Comparison of ENCODE assay signal across 8 cellular contexts in the genomic region with DNA sequence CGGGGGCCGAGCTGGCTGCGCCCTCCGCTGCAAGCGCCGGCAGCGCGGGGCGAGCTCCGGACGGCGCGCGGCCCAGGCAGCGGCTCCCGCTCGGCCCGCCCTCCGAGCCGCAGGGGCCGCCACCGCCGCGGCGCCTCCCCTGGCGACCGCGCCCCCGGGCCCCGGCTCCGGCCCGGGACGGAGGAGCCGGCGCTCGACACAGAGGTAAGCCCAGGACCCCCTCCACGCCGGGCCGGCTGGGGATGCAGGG. TPM values are rescaled to one million over a fixed set of nuclear protein-coding genes. Genes with fewer than 3 reads are reported as not detected.
DNase-seq lines count a peak whose midpoint lies in the region; ATAC-seq and TF ChIP-seq lines count a peak whose summit lies in the region.

No MANE protein-coding gene starts in this region.

- peak overlapping the region; percentile 91 for H2AFZ ChIP-seq in neuronal stem cell (ENCODE audit: low read length)

- H2BK5ac ChIP-seq in neuronal stem cell (ENCODE audit: low read length), result no peak overlapping the region

- peaks cover 8% of the 10 kb centered on the region for H3K4me1 ChIP-seq in CD8-positive, alpha-beta T cell (ENCODE audit: insufficient read depth, low read length)
- peaks cover 7 to 24% of the 10 kb centered on the region in 2 donors for H3K4me1 ChIP-seq in neuronal stem cell (ENCODE audit: control insufficient read depth in 2 of 2, insufficient read depth in 1 of 2, low read depth in 1 of 2, low read length in 2 of 2)

- no peaks in the 10 kb centered on the region for H3K9me3 ChIP-seq in CD8-positive, alpha-beta T cell (ENCODE audit: low read length)
- H3K9me3 ChIP-seq in neuronal stem cell (replicated peaks in 1 of 2; ENCODE audit: control insufficient read depth in 2 of 2, insufficient read depth in 1 of 2, low read depth in 1 of 2, low read length in 2 of 2), result no peaks in the 10 kb centered on the region

- POLR2A ChIA-PET in CD8-positive, alpha-beta T cell (lab: Charles Lee), result interaction anchor here (0.5 to 1.1 kb wide), 2 partner anchors 219 to 232 kb away, joined by 3 to 5 read pairs; no protein-coding TSS in a partner anchor

- DNase-seq in CD8-positive, alpha-beta T cell, result no peak
- DNase-seq in neuronal stem cell (ENCODE audit: low spot score), result peak; percentile 18
- no peak for DNase-seq in activated CD4-positive, alpha-beta T cell treated with anti-CD3 and anti-CD28 coated beads for 4 hours
- no peak for DNase-seq in NCI-H2227 treated with DMSO at 0.1 percent for 48 hours (lab: John Stamatoyannopoulos, UW)
- no peak for DNase-seq in NCI-H524 (lab: John Stamatoyannopoulos, UW)

- H2BK120ac ChIP-seq in neuronal stem cell (ENCODE audit: low read depth, low read length), result peak overlapping the region; percentile 33

- intact Hi-C loops in CD8-positive, alpha-beta T cell (cut with DNase I, micrococcal nuclease), result loop anchor here in 1 of 2 experiments (2.0 kb wide), 1 partner anchor 174 kb away; no protein-coding TSS in a partner anchor
- intact Hi-C loops in dendritic cell treated with granulocyte-macrophage colony-stimulating factor and Interleukin-4, amounts not matched to agents 40 ng/mL and 50 ng/mL, for 4 days (cut with micrococcal nuclease), result loop anchor here (5.0 to 10.0 kb wide), 2 partner anchors 148 to 319 kb away; no protein-coding TSS in a partner anchor

- no peaks in the 10 kb centered on the region for H3K9me3 Mint-ChIP-seq in CD8-positive, alpha-beta T cell
- H3K9me3 Mint-ChIP-seq in dendritic cell treated with granulocyte-macrophage colony-stimulating factor and Interleukin-4, amounts not matched to agents 40 ng/mL and 50 ng/mL, for 4 days, result no peaks in the 10 kb centered on the region

- no peak overlapping the region for H3K27ac ChIP-seq in CD8-positive, alpha-beta T cell (ENCODE audit: low read depth, low read length)
- H3K27ac ChIP-seq in neuronal stem cell (replicated peaks; ENCODE audit: low read length), result no peak overlapping the region

- H3K18ac ChIP-seq in neuronal stem cell (ENCODE audit: low read length), result peak overlapping the region; percentile 96

- no CpG with 5 or more reads among the region's 39 CpGs for WGBS in neuronal stem cell (ENCODE audit: extremely low coverage in 2 of 2, insufficient read length in 2 of 2, insufficient replicate concordance in 1 of 2), 2 donors

- H3K27me3 Mint-ChIP-seq in CD8-positive, alpha-beta T cell (ENCODE audit: low read depth), result peaks cover 47% of the 10 kb centered on the region
- H3K27me3 Mint-ChIP-seq in dendritic cell treated with granulocyte-macrophage colony-stimulating factor and Interleukin-4, amounts not matched to agents 40 ng/mL and 50 ng/mL, for 4 days, result peaks cover 6% of the 10 kb centered on the region

- no peak overlapping the region for H4K8ac ChIP-seq in neuronal stem cell (ENCODE audit: low read depth, low read length)

- CTCF ChIA-PET in CD8-positive, alpha-beta T cell (lab: Charles Lee), result interaction anchor here (1.4 kb wide), 1 partner anchor 165 kb away, joined by 4 read pairs; no protein-coding TSS in a partner anchor

- H4K91ac ChIP-seq in neuronal stem cell (ENCODE audit: low read depth, low read length, poor library complexity), result no peak overlapping the region

- H3K9ac ChIP-seq in neuronal stem cell (ENCODE audit: low read depth, low read length, poor library complexity), result peak overlapping the region; percentile 90

- no peak overlapping the region for H3K4ac ChIP-seq in neuronal stem cell (ENCODE audit: low read length)

- no peaks in the 10 kb centered on the region for H3K36me3 ChIP-seq in CD8-positive, alpha-beta T cell (ENCODE audit: insufficient read depth, low read length)
- no peaks in the 10 kb centered on the region for H3K36me3 ChIP-seq in neuronal stem cell (replicated peaks in 1 of 2; ENCODE audit: control insufficient read depth in 2 of 2, insufficient read depth in 2 of 2, low read length in 2 of 2)

- peak overlapping the region; percentile 59 for H3K14ac ChIP-seq in neuronal stem cell (ENCODE audit: low read length)

- H3K36me3 Mint-ChIP-seq in CD8-positive, alpha-beta T cell, result peaks cover 3% of the 10 kb centered on the region
- peaks cover 8% of the 10 kb centered on the region for H3K36me3 Mint-ChIP-seq in dendritic cell treated with granulocyte-macrophage colony-stimulating factor and Interleukin-4, amounts not matched to agents 40 ng/mL and 50 ng/mL, for 4 days (ENCODE audit: low read depth)

- H2BK12ac ChIP-seq in neuronal stem cell (ENCODE audit: low read length), result no peak overlapping the region

- peak overlapping the region; percentile 90 for H3K4me2 ChIP-seq in neuronal stem cell (ENCODE audit: insufficient read depth, low read length, poor library complexity, severe bottlenecking)

- peak overlapping the region; percentile 53 for H3K4me3 ChIP-seq in CD8-positive, alpha-beta T cell (ENCODE audit: low read depth, low read length)
- peak overlapping the region; percentile 74 to 95 for H3K4me3 ChIP-seq in neuronal stem cell (ENCODE audit: low read length in 2 of 2)

- peak; percentile 57 for ATAC-seq in CD8-positive, alpha-beta T cell
- ATAC-seq in GM19463 (IDR thresholded peaks at IDR 0.05; ENCODE audit: unreplicated experiment) (peak; percentile 47), HG03439 (IDR thresholded peaks at IDR 0.05; ENCODE audit: unreplicated experiment) (peak; percentile 60)

- H3K23ac ChIP-seq in neuronal stem cell (ENCODE audit: low read depth, low read length, poor library complexity), result no peak overlapping the region

- H3K4me3 Mint-ChIP-seq in CD8-positive, alpha-beta T cell, result peak overlapping the region; percentile 91
- H3K4me3 Mint-ChIP-seq in dendritic cell treated with granulocyte-macrophage colony-stimulating factor and Interleukin-4, amounts not matched to agents 40 ng/mL and 50 ng/mL, for 4 days, result no peak overlapping the region

- no peak overlapping the region for H2AK5ac ChIP-seq in neuronal stem cell (ENCODE audit: low read depth, low read length)

- H3K79me1 ChIP-seq in neuronal stem cell (ENCODE audit: low read depth, low read length), result no peaks in the 10 kb centered on the region

- no peak overlapping the region for H3K27ac Mint-ChIP-seq in CD8-positive, alpha-beta T cell
- peak overlapping the region; percentile 90 for H3K27ac Mint-ChIP-seq in dendritic cell treated with granulocyte-macrophage colony-stimulating factor and Interleukin-4, amounts not matched to agents 40 ng/mL and 50 ng/mL, for 4 days

- H3K27me3 ChIP-seq in CD8-positive, alpha-beta T cell (ENCODE audit: insufficient read depth, low read length), result no peaks in the 10 kb centered on the region
- peaks cover 0 to 6% (median 0%) of the 10 kb centered on the region in 3 experiments for H3K27me3 ChIP-seq in neuronal stem cell (ENCODE audit: control insufficient read depth in 3 of 3, insufficient read depth in 3 of 3, low read depth in 1 of 3, low read length in 3 of 3)

- H3K4me1 Mint-ChIP-seq in CD8-positive, alpha-beta T cell (ENCODE audit: low read depth), result peaks cover 11% of the 10 kb centered on the region
- H3K4me1 Mint-ChIP-seq in dendritic cell treated with granulocyte-macrophage colony-stimulating factor and Interleukin-4, amounts not matched to agents 40 ng/mL and 50 ng/mL, for 4 days (ENCODE audit: low read depth), result peaks cover 33% of the 10 kb centered on the region

- TF ChIP-seq CTCF in CD8-positive, alpha-beta T cell (IDR thresholded peaks at IDR 0.05), result no peak

- peak overlapping the region; percentile 33 for H2BK15ac ChIP-seq in neuronal stem cell (ENCODE audit: low read length)

RNA-seq across cellular contexts. Expression of a gene that starts 0.2 kb away (rescaled TPM):
- total RNA-seq in CD8-positive, alpha-beta T cell, result 1 to 10 TPM; 1.7 to 2.2 TPM
- 34.9 TPM for polyA plus RNA-seq in neuronal stem cell (2013, experiment 1 of 2)
- polyA plus RNA-seq in neuronal stem cell (2013, experiment 2 of 2), result 35.6 TPM
